In genomic region chr7:96903906-96904305, GRCh38 we compare ENCODE assay signal across 25 cellular contexts.
"Had no signal": no experiment of that assay in that cellular context is flagged by ENCODE, and none has a peak within 500 bp of the region (broad histone marks: within the 10 kb centered on the region; RNA-seq: fewer than 3 reads in every experiment).

No MANE protein-coding gene starts in this region.

- H3K9me3 ChIP-seq: gastrocnemius medialis, heart left ventricle, mucosa of descending colon, right lobe of liver, suprapubic skin, transverse colon, upper lobe of right lung, vagina had no signal

- DNase-seq: cortex of kidney; effector memory CD8-positive, alpha-beta T cell; gastrocnemius medialis; heart left ventricle; kidney; mesenchymal stem cell; mucosa of descending colon; naive B cell; right lobe of liver; small intestine; stimulated activated CD4-positive, alpha-beta T cell treated with anti-CD3 and anti-CD28 coated beads, Interleukin-12 subunit alpha, Interleukin-12 subunit beta, amount 100 ng/mL, for 4 hours; stimulated activated CD4-positive, alpha-beta T cell treated with anti-CD3 and anti-CD28 coated beads, Interleukin-1b, Interleukin-23, amount 100 ng/mL, for 48 hours; stimulated activated CD4-positive, alpha-beta T cell treated with anti-CD3 and anti-CD28 coated beads, Interleukin-4, amount 100 ng/mL, for 1 hour; stimulated activated CD8-positive, alpha-beta memory T cell treated with anti-CD3 and anti-CD28 coated beads, Interleukin-4, amount 100 ng/mL, for 48 hours; stimulated activated naive CD4-positive, alpha-beta T cell; stimulated activated naive CD8-positive, alpha-beta T cell treated with anti-CD3 and anti-CD28 coated beads, Interleukin-15, amount 100 ng/mL, for 72 hours; transverse colon; upper lobe of right lung had no signal

- H3K27ac ChIP-seq: gastrocnemius medialis, heart left ventricle, hepatocyte, parathyroid adenoma, right lobe of liver, suprapubic skin, transverse colon, upper lobe of right lung, vagina had no signal

- H2AFZ ChIP-seq: hepatocyte, parathyroid adenoma had no signal

- H3K36me3 ChIP-seq: gastrocnemius medialis, heart left ventricle, right lobe of liver, suprapubic skin, transverse colon, upper lobe of right lung, vagina had no signal

- H3K27me3 ChIP-seq: gastrocnemius medialis, right lobe of liver, suprapubic skin, transverse colon, upper lobe of right lung, vagina had no signal

- H3K4me3 ChIP-seq: gastrocnemius medialis, heart left ventricle, hepatocyte, lung, mucosa of descending colon, right lobe of liver, suprapubic skin, transverse colon, upper lobe of right lung, vagina had no signal

- ATAC-seq: effector memory CD8-positive, alpha-beta T cell; gastrocnemius medialis; heart left ventricle; left lobe of liver; mucosa of descending colon; natural killer cell treated with Interleukin-12 subunit alpha and Interleukin-12 subunit beta and Interleukin-15 and Interleukin-18, amount 100 ng/mL, for 72 hours; right lobe of liver; stimulated activated naive CD8-positive, alpha-beta T cell treated with anti-CD3 and anti-CD28 coated beads, Interleukin-15, amount 100 ng/mL, for 72 hours; upper lobe of right lung had no signal

- H3K4me1 ChIP-seq: gastrocnemius medialis, heart left ventricle, parathyroid adenoma, right lobe of liver, transverse colon, upper lobe of right lung, vagina had no signal

- H3K79me2 ChIP-seq: hepatocyte, parathyroid adenoma had no signal

- H3K4me2 ChIP-seq: hepatocyte had no signal

- H3K9ac ChIP-seq: parathyroid adenoma had no signal
